Comparison of ENCODE assay signal across 9 cellular contexts in the genomic region with DNA sequence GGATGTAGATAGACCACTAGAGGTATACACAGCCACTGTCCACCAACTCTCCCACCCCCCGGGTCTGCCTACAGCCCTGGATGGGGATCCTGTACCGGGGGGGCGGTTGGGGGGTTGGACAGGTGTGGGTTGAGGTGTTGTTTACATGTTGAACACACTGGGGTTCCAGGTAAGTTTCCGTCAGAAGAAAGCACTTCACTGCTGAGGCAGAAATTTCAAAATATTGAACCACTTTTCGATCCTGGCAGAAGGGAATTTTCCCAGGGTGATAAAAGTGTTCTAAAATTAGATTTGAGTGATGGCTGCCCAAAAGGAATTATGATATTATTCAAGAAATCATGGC. TPM values are rescaled to one million over a fixed set of nuclear protein-coding genes. Genes with fewer than 3 reads are reported as not detected.
DNase-seq lines count a peak whose midpoint lies in the region; ATAC-seq and TF ChIP-seq lines count a peak whose summit lies in the region.
"Had no signal": no experiment of that assay in that cellular context is flagged by ENCODE, and none has a peak within 500 bp of the region (broad histone marks: within the 10 kb centered on the region; RNA-seq: fewer than 3 reads in every experiment).

No MANE protein-coding gene starts in this region.

- peak overlapping the region; percentile 76; the same call in 1 of the 2 replicates for H2AFZ ChIP-seq in GM23338

- peak overlapping the region; percentile 70 for H3K27ac ChIP-seq in CD4-positive, alpha-beta memory T cell (ENCODE audit: low read depth, low read length)
- no peak overlapping the region for H3K27ac ChIP-seq in GM23338 (ENCODE audit: low read depth)
- H3K27ac ChIP-seq in muscle layer of duodenum (ENCODE audit: low read length) = peak overlapping the region; percentile 61

- no peaks in the 10 kb centered on the region for H3K36me3 ChIP-seq in CD4-positive, alpha-beta memory T cell (ENCODE audit: insufficient read depth, low read length)
- H3K36me3 ChIP-seq in GM23338 (ENCODE audit: insufficient read depth) (no peaks in the 10 kb centered on the region), muscle layer of duodenum (ENCODE audit: control insufficient read depth in 1 of 2, insufficient read depth in 2 of 2, low read length in 2 of 2) (no peaks in the 10 kb centered on the region)

- H3K79me2 ChIP-seq in GM23338 (replicated peaks; ENCODE audit: insufficient read depth) = no peaks in the 10 kb centered on the region

- no peak overlapping the region for H3K4me2 ChIP-seq in GM23338

- H3K27me3 Mint-ChIP-seq in CD4-positive, alpha-beta memory T cell = peaks cover 3 to 6% of the 10 kb centered on the region in 2 donors
- H3K27me3 Mint-ChIP-seq in GM23338 (ENCODE audit: insufficient read depth, low read depth, poor library complexity) = peaks cover 16% of the 10 kb centered on the region
- peaks cover 6% of the 10 kb centered on the region for H3K27me3 Mint-ChIP-seq in activated T-helper 17 cell treated with anti-CD3 and anti-CD28 coated beads, Interleukin-2, amount 50 U/mL, for 72 hours

- CTCF ChIA-PET in CD4-positive, alpha-beta memory T cell (lab: Charles Lee; ENCODE audit: partially characterized antibody) = interaction anchor here (1.5 to 6.8 kb wide), 3 partner anchors 31 to 91 kb away, joined by 6 to 88 read pairs (median 6); no protein-coding TSS in a partner anchor

- no peaks in the 10 kb centered on the region for H3K9me2 ChIP-seq in GM23338 (ENCODE audit: insufficient read depth)

- H3K4me1 Mint-ChIP-seq in CD4-positive, alpha-beta memory T cell = peaks cover 16 to 40% (median 22%) of the 10 kb centered on the region in 4 donors
- H3K4me1 Mint-ChIP-seq in GM23338 = peaks cover 26% of the 10 kb centered on the region; the same call in 2 of the 3 replicates
- peaks cover 18% of the 10 kb centered on the region for H3K4me1 Mint-ChIP-seq in activated T-helper 17 cell treated with anti-CD3 and anti-CD28 coated beads, Interleukin-2, amount 50 U/mL, for 72 hours

- H3K9me3 ChIP-seq in CD4-positive, alpha-beta memory T cell (ENCODE audit: control insufficient read depth in 1 of 2, low read length in 2 of 2) = no peaks in the 10 kb centered on the region
- H3K9me3 ChIP-seq in muscle layer of duodenum (ENCODE audit: control insufficient read depth in 1 of 2, low read length in 2 of 2) = no peaks in the 10 kb centered on the region

- no peaks in the 10 kb centered on the region for H3K27me3 ChIP-seq in CD4-positive, alpha-beta memory T cell (ENCODE audit: insufficient read depth, low read length)
- H3K27me3 ChIP-seq in GM23338 (ENCODE audit: insufficient read depth) (no peaks in the 10 kb centered on the region), muscle layer of duodenum (ENCODE audit: low read depth, low read length) (no peaks in the 10 kb centered on the region)

- TF ChIP-seq CTCF in GM23338 (conservative IDR thresholded peaks at IDR 0.05; ENCODE audit: low read depth in 2 of 2) = no peak

- peaks cover 22% of the 10 kb centered on the region for H3K4me1 ChIP-seq in CD4-positive, alpha-beta memory T cell (ENCODE audit: insufficient read depth, low read length)
- H3K4me1 ChIP-seq in GM23338 (ENCODE audit: insufficient read depth) (peaks cover 6% of the 10 kb centered on the region; the same call in 1 of the 2 replicates), muscle layer of duodenum (ENCODE audit: control insufficient read depth in 1 of 2, insufficient read depth in 2 of 2, low read length in 2 of 2) (peaks cover 0 to 4% of the 10 kb centered on the region in 2 donors)

- H3F3A ChIP-seq in GM23338 (replicated peaks; ENCODE audit: low read depth) = no peaks in the 10 kb centered on the region

- H3K4me3 ChIP-seq in CD4-positive, alpha-beta memory T cell (ENCODE audit: low read length in 2 of 2) = peak overlapping the region in 1 of 2 donors; percentile 10
- H3K4me3 ChIP-seq in GM23338 (no peak overlapping the region), muscle layer of duodenum (ENCODE audit: low read depth in 1 of 2, low read length in 2 of 2) (no peak overlapping the region)

- ATAC-seq in GM23338 = no peak
- ATAC-seq in activated T-helper 17 cell treated with anti-CD3 and anti-CD28 coated beads, Interleukin-2, amount 50 U/mL, for 72 hours (replicated peaks) = peak; percentile 54

- POLR2A ChIA-PET in CD4-positive, alpha-beta memory T cell (lab: Charles Lee; ENCODE audit: partially characterized antibody) = interaction anchor here (2.6 kb wide), 1 partner anchor 32 kb away, joined by 9 read pairs; no protein-coding TSS in a partner anchor

- H3K9me3 Mint-ChIP-seq in CD4-positive, alpha-beta memory T cell = no peaks in the 10 kb centered on the region
- no peaks in the 10 kb centered on the region; the same call in 2 of the 3 replicates for H3K9me3 Mint-ChIP-seq in GM23338
- H3K9me3 Mint-ChIP-seq in activated T-helper 17 cell treated with anti-CD3 and anti-CD28 coated beads, Interleukin-2, amount 50 U/mL, for 72 hours = no peaks in the 10 kb centered on the region

- no peak for DNase-seq in CD4-positive, alpha-beta memory T cell
- DNase-seq in GM23338 (ENCODE audit: low spot score) = no peak
- no peak for DNase-seq in NCI-H146 treated with DMSO at 0.1 percent for 48 hours (lab: John Stamatoyannopoulos, UW; ENCODE audit: unreplicated experiment)
- DNase-seq in central memory CD4-positive, alpha-beta T cell = no peak
- no peak for DNase-seq in SW 1271 (lab: John Stamatoyannopoulos, UW)
- no peak for DNase-seq in cerebellar nuclear complex (lab: John Stamatoyannopoulos, UW)

- H3K4me3 Mint-ChIP-seq in CD4-positive, alpha-beta memory T cell = peak overlapping the region; percentile 61 to 83 (median 76)
- H3K4me3 Mint-ChIP-seq in GM23338 = no peak overlapping the region
- peak overlapping the region; percentile 78 for H3K4me3 Mint-ChIP-seq in activated T-helper 17 cell treated with anti-CD3 and anti-CD28 coated beads, Interleukin-2, amount 50 U/mL, for 72 hours

- no peaks in the 10 kb centered on the region for H4K20me1 ChIP-seq in GM23338 (replicated peaks; ENCODE audit: insufficient read depth)

- peak overlapping the region; percentile 85 to 97 (median 95) for H3K27ac Mint-ChIP-seq in CD4-positive, alpha-beta memory T cell
- H3K27ac Mint-ChIP-seq in GM23338 = no peak overlapping the region
- H3K27ac Mint-ChIP-seq in activated T-helper 17 cell treated with anti-CD3 and anti-CD28 coated beads, Interleukin-2, amount 50 U/mL, for 72 hours = peak overlapping the region; percentile 84

- no peaks in the 10 kb centered on the region for H3K36me3 Mint-ChIP-seq in CD4-positive, alpha-beta memory T cell
- H3K36me3 Mint-ChIP-seq in GM23338 (ENCODE audit: low read depth) = no peaks in the 10 kb centered on the region
- H3K36me3 Mint-ChIP-seq in activated T-helper 17 cell treated with anti-CD3 and anti-CD28 coated beads, Interleukin-2, amount 50 U/mL, for 72 hours (ENCODE audit: low read depth) = no peaks in the 10 kb centered on the region

- intact Hi-C loops in CD4-positive, alpha-beta memory T cell (cut with micrococcal nuclease) = loop anchor here (10.0 kb wide), 1 partner anchor 262 kb away; the partner anchor contains the start of gene CLPTM1

TF ChIP-seq in GM23338, 12 proteins besides CTCF, POLR2A, EP300 and RAD21 (continues in another document):
- TF ChIP-seq JUNB (IDR thresholded peaks at IDR 0.05; ENCODE audit: unreplicated experiment) (no peak), EZH2 (IDR thresholded peaks at IDR 0.05; ENCODE audit: low read depth, unreplicated experiment) (no peak), ETS1 (IDR thresholded peaks at IDR 0.05) (no peak)

RNA-seq across cellular contexts. Expression of gene CEACAM16, which starts 6.6 kb away (rescaled TPM):
- total RNA-seq in CD4-positive, alpha-beta memory T cell = not detected
- polyA plus RNA-seq in CD4-positive, alpha-beta memory T cell = not detected
- total RNA-seq in GM23338 (2014; rRNA removed; shearing (Covaris generic)) = not detected in 2 replicates
- not detected in 2 replicates for polyA plus RNA-seq in GM23338 (2016; fragmentation: Nextera tagmentation; extraction: Ambion mirVana)
- total RNA-seq in activated T-helper 17 cell treated with anti-CD3 and anti-CD28 coated beads, Interleukin-2, amount 50 U/mL, for 72 hours = not detected
- total RNA-seq: osteocyte had no signal

RNA-seq across cellular contexts. Expression of gene CEACAM19, which starts 21.1 kb away (rescaled TPM):
- total RNA-seq in CD4-positive, alpha-beta memory T cell = 1 to 10 TPM; 1.3 to 1.4 TPM
- not detected for polyA plus RNA-seq in CD4-positive, alpha-beta memory T cell
- 0.16 and 0.38 TPM in 2 replicates for total RNA-seq in GM23338 (2014; rRNA removed; shearing (Covaris generic))
- 0.56 and 0.76 TPM in 2 replicates for polyA plus RNA-seq in GM23338 (2016; fragmentation: Nextera tagmentation; extraction: Ambion mirVana)
- 1 to 10 TPM; 1.1 to 1.6 TPM for total RNA-seq in activated T-helper 17 cell treated with anti-CD3 and anti-CD28 coated beads, Interleukin-2, amount 50 U/mL, for 72 hours

RNA-seq across cellular contexts. Expression of gene PVR, which starts 48.6 kb away (rescaled TPM):
- 1 to 10 TPM; 1.0 to 1.7 TPM for total RNA-seq in CD4-positive, alpha-beta memory T cell
- under 1 TPM in 1 of 2 donors, not detected in 1; 0.34 TPM for polyA plus RNA-seq in CD4-positive, alpha-beta memory T cell
- total RNA-seq in GM23338 (2014; rRNA removed; shearing (Covaris generic)) = 15.0 and 19.0 TPM in 2 replicates
- polyA plus RNA-seq in GM23338 (2016; fragmentation: Nextera tagmentation; extraction: Ambion mirVana) = 3.6 and 4.8 TPM in 2 replicates
- 10 to 100 TPM in 1 of 2 donors, 1 to 10 TPM in 1; 8.6 to 10.6 TPM for total RNA-seq in activated T-helper 17 cell treated with anti-CD3 and anti-CD28 coated beads, Interleukin-2, amount 50 U/mL, for 72 hours

RNA-seq across cellular contexts. Expression of gene BCL3, which starts 56.2 kb away (rescaled TPM):
- 10 to 100 TPM; 10.9 to 11.8 TPM for total RNA-seq in CD4-positive, alpha-beta memory T cell
- polyA plus RNA-seq in CD4-positive, alpha-beta memory T cell = 10 to 100 TPM in 1 of 2 donors, 1 to 10 TPM in 1; 3.9 to 15.0 TPM
- 0.62 and 1.4 TPM in 2 replicates for total RNA-seq in GM23338 (2014; rRNA removed; shearing (Covaris generic))
- 3.3 and 4.1 TPM in 2 replicates for polyA plus RNA-seq in GM23338 (2016; fragmentation: Nextera tagmentation; extraction: Ambion mirVana)
- total RNA-seq in activated T-helper 17 cell treated with anti-CD3 and anti-CD28 coated beads, Interleukin-2, amount 50 U/mL, for 72 hours = 10 to 100 TPM; 79.0 to 86.3 TPM
